ENCODE assay signal across 30 cellular contexts in genomic region chr10:130723704-130724103, GRCh38.
"Had no signal": no experiment of that assay in that cellular context is flagged by ENCODE, and none has a peak within 500 bp of the region (broad histone marks: within the 10 kb centered on the region; RNA-seq: fewer than 3 reads in every experiment).

No MANE protein-coding gene starts in this region.

- H3K27ac ChIP-seq: neural progenitor cell, neutrophil, pancreas, psoas muscle, right lobe of liver, sigmoid colon, suprapubic skin, testis, tibial artery, transverse colon, upper lobe of right lung, uterus had no signal

- H2AFZ ChIP-seq: neural progenitor cell had no signal

- H3K9me3 ChIP-seq: neutrophil, pancreas, psoas muscle, right lobe of liver, sigmoid colon, suprapubic skin, testis, tibial artery, transverse colon, upper lobe of right lung, uterus had no signal

- DNase-seq: naive thymus-derived CD4-positive, alpha-beta T cell; natural killer cell; nucleus accumbens; pancreas; psoas muscle; right cardiac atrium; right lobe of liver; sigmoid colon; small intestine; stimulated activated CD4-positive, alpha-beta T cell treated with anti-CD3 and anti-CD28 coated beads, Interleukin-12 subunit alpha, Interleukin-12 subunit beta, amount 100 ng/mL, for 4 hours; stimulated activated CD4-positive, alpha-beta T cell treated with anti-CD3 and anti-CD28 coated beads, Interleukin-1b, Interleukin-23, amount 100 ng/mL, for 48 hours; stimulated activated CD4-positive, alpha-beta T cell treated with anti-CD3 and anti-CD28 coated beads, Interleukin-4, amount 100 ng/mL, for 1 hour; stimulated activated CD4-positive, alpha-beta T cell treated with anti-CD3 and anti-CD28 coated beads, Interleukin-4, amount 100 ng/mL, for 4 hours; stimulated activated CD8-positive, alpha-beta memory T cell treated with anti-CD3 and anti-CD28 coated beads, Interleukin-4, amount 100 ng/mL, for 48 hours; stimulated activated naive CD4-positive, alpha-beta T cell; stimulated activated naive CD8-positive, alpha-beta T cell treated with anti-CD3 and anti-CD28 coated beads, Interleukin-15, amount 100 ng/mL, for 72 hours; stimulated activated naive CD8-positive, alpha-beta T cell treated with anti-CD3 and anti-CD28 coated beads, Interleukin-15, Interleukin-2, amounts not matched to agents 100 U/mL and 50 U/mL, for 24 hours; substantia nigra; testis; tibial artery; transverse colon; uterus had no signal

- H3K4me1 ChIP-seq: pancreas, psoas muscle, right lobe of liver, sigmoid colon, suprapubic skin, tibial artery, transverse colon, upper lobe of right lung, uterus had no signal

- H3K9me3 Mint-ChIP-seq: natural killer cell; nephron; stimulated activated memory B cell treated with anti-CD40 and anti-IgM and Interleukin-4, amounts not matched to agents 10 μg/mL and 1 μg/mL and 100 μg/mL, for 72 hours; type B pancreatic cell had no signal

- H3K27ac Mint-ChIP-seq: naive thymus-derived CD4-positive, alpha-beta T cell; natural killer cell; nephron; neural progenitor cell; progenitor cell of endocrine pancreas; stimulated activated memory B cell treated with anti-CD40 and anti-IgM and Interleukin-4, amounts not matched to agents 10 μg/mL and 1 μg/mL and 100 μg/mL, for 72 hours; stimulated activated naive CD8-positive, alpha-beta T cell treated with anti-CD3 and anti-CD28 coated beads, Interleukin-15, amount 100 ng/mL, for 72 hours; type B pancreatic cell had no signal

- H3K4me3 Mint-ChIP-seq: naive thymus-derived CD4-positive, alpha-beta T cell; natural killer cell; nephron; neural progenitor cell; stimulated activated memory B cell treated with anti-CD40 and anti-IgM and Interleukin-4, amounts not matched to agents 10 μg/mL and 1 μg/mL and 100 μg/mL, for 72 hours; stimulated activated naive CD8-positive, alpha-beta T cell treated with anti-CD3 and anti-CD28 coated beads, Interleukin-15, amount 100 ng/mL, for 72 hours; type B pancreatic cell had no signal

- H3K9ac ChIP-seq: neural progenitor cell had no signal

- H3K4me1 Mint-ChIP-seq: naive thymus-derived CD4-positive, alpha-beta T cell; natural killer cell; nephron; stimulated activated memory B cell treated with anti-CD40 and anti-IgM and Interleukin-4, amounts not matched to agents 10 μg/mL and 1 μg/mL and 100 μg/mL, for 72 hours; stimulated activated naive CD8-positive, alpha-beta T cell treated with anti-CD3 and anti-CD28 coated beads, Interleukin-15, amount 100 ng/mL, for 72 hours had no signal

- H3K36me3 Mint-ChIP-seq: naive thymus-derived CD4-positive, alpha-beta T cell; natural killer cell; neural progenitor cell; stimulated activated memory B cell treated with anti-CD40 and anti-IgM and Interleukin-4, amounts not matched to agents 10 μg/mL and 1 μg/mL and 100 μg/mL, for 72 hours; type B pancreatic cell had no signal

- H3K4me3 ChIP-seq: neural progenitor cell, pancreas, psoas muscle, right lobe of liver, sigmoid colon, suprapubic skin, testis, tibial artery, transverse colon, upper lobe of right lung, uterus had no signal

- H3K36me3 ChIP-seq: neural progenitor cell, neutrophil, pancreas, right lobe of liver, sigmoid colon, suprapubic skin, tibial artery, transverse colon, upper lobe of right lung, uterus had no signal

- ATAC-seq: naive thymus-derived CD4-positive, alpha-beta T cell; natural killer cell; pancreas; psoas muscle; right cardiac atrium; right lobe of liver; stimulated activated memory B cell treated with anti-CD40 and anti-IgM and Interleukin-4, amounts not matched to agents 10 μg/mL and 1 μg/mL and 100 μg/mL, for 72 hours; stimulated activated naive CD8-positive, alpha-beta T cell treated with anti-CD3 and anti-CD28 coated beads, Interleukin-15, amount 100 ng/mL, for 72 hours; stimulated activated naive CD8-positive, alpha-beta T cell treated with anti-CD3 and anti-CD28 coated beads, Interleukin-15, Interleukin-2, amounts not matched to agents 100 U/mL and 50 U/mL, for 24 hours; upper lobe of right lung had no signal

- H3K27me3 ChIP-seq: neural progenitor cell, neutrophil, right lobe of liver, testis, tibial artery, transverse colon, upper lobe of right lung, uterus had no signal

- H3K27me3 Mint-ChIP-seq: stimulated activated memory B cell treated with anti-CD40 and anti-IgM and Interleukin-4, amounts not matched to agents 10 μg/mL and 1 μg/mL and 100 μg/mL, for 72 hours had no signal
